ENCODE assay signal across 8 cellular contexts in the genomic region with DNA sequence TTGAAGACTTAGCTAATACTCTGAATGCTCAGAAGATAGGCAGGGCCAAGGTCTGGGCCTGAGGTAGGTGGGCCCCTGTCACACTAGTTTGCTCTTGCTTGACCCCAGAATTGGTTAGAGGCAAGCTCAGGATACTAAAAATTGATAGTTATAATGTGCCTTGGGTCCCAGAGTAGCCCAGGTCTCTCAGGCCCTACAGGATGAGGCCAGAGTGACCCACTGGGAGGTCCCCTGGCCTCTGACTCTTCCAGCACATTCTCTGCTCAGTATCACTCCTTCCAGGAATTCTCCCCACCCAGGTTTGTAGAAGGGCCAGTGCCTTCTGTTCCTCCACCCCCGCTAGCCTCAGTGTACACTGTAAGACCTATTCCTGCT. TPM values are rescaled to one million over a fixed set of nuclear protein-coding genes. Genes with fewer than 3 reads are reported as not detected.
DNase-seq lines count a peak whose midpoint lies in the region; ATAC-seq and TF ChIP-seq lines count a peak whose summit lies in the region.

No MANE protein-coding gene starts in this region.

- no peak overlapping the region for H3K9ac ChIP-seq in iPS-18a (ENCODE audit: low read length)

- H3K27me3 ChIP-seq in iPS-18a (ENCODE audit: control insufficient read depth, insufficient read depth, low read length): no peaks in the 10 kb centered on the region
- H3K27me3 ChIP-seq in spleen (replicated peaks in 1 of 7): no peaks in the 10 kb centered on the region

- no peak for ATAC-seq in GM21367 (IDR thresholded peaks at IDR 0.05; ENCODE audit: unreplicated experiment)

- WGBS in spleen, 5 donors: 0 to 13% (median 8%) methylated on average over 1 of the region's 1 CpG

- H3K4me3 ChIP-seq in HEK293 (ENCODE audit: low read depth, low read length) (peak overlapping the region; percentile 62; the same call in 1 of the 2 replicates), iPS-18a (ENCODE audit: low read length) (peak overlapping the region; percentile 83), spleen (peak overlapping the region; percentile 39 to 88 (median 54))

- POLR2A ChIA-PET in HEK293 (lab: Yijun Ruan, JAX): interaction anchor here (0.7 to 1.6 kb wide), 7 partner anchors 10 to 241 kb away, joined by 3 to 9 read pairs (median 4); a partner anchor contains a TSS

- peak overlapping the region; percentile 63 for H3K27ac Mint-ChIP-seq in activated T-helper 1 cell treated with anti-CD3 and anti-CD28 coated beads, Interleukin-12 subunit alpha, Interleukin-12 subunit beta, Interleukin-2, Interleukin-4 antibody, amounts not matched to agents 30 ng/mL and 10 ng/mL and 1 ng/mL, durations not matched to agents 14 hours and 24 hours and 36 hours

- TF ChIP-seq CTCF in HEK293 (tag by site-specific recombination; IDR thresholded peaks at IDR 0.05) (no peak), spleen (IDR thresholded peaks at IDR 0.05 in 8 of 11, conservative IDR thresholded peaks at IDR 0.05 in 3 of 11) (no peak)

- CTCF ChIA-PET in HEK293 (lab: Yijun Ruan, JAX): interaction anchor here (0.5 to 1.7 kb wide), 18 partner anchors 8 to 373 kb away, joined by 3 to 8 read pairs (median 3); a partner anchor contains a TSS

- intact Hi-C loops in activated T-helper 1 cell treated with anti-CD3 and anti-CD28 coated beads, Interleukin-12 subunit alpha, Interleukin-12 subunit beta, Interleukin-2, Interleukin-4 antibody, amounts not matched to agents 30 ng/mL and 10 ng/mL and 1 ng/mL, durations not matched to agents 14 hours and 24 hours and 36 hours (cut with micrococcal nuclease): loop anchor here (1.0 to 2.0 kb wide), 4 partner anchors 66 to 279 kb away; a partner anchor contains a TSS
- intact Hi-C loops in spleen (cut with DNase I; ENCODE audit: low total_unique reads): loop anchor here (5.0 kb wide), 1 partner anchor 107 kb away; a partner anchor contains a TSS

- peaks cover 0 to 22% of the 10 kb centered on the region in 2 experiments; a peak in 1 of 3 replicates for H3K36me3 ChIP-seq in HEK293 (ENCODE audit: control insufficient read depth in 2 of 2, insufficient read depth in 1 of 2, low read length in 2 of 2)
- no peaks in the 10 kb centered on the region for H3K36me3 ChIP-seq in iPS-18a (ENCODE audit: control insufficient read depth, low read depth, low read length)
- H3K36me3 ChIP-seq in spleen: peaks cover 0 to 17% (median 0%) of the 10 kb centered on the region in 6 donors

- H3K4me1 Mint-ChIP-seq in activated T-helper 1 cell treated with anti-CD3 and anti-CD28 coated beads, Interleukin-12 subunit alpha, Interleukin-12 subunit beta, Interleukin-2, Interleukin-4 antibody, amounts not matched to agents 30 ng/mL and 10 ng/mL and 1 ng/mL, durations not matched to agents 14 hours and 24 hours and 36 hours (ENCODE audit: low read depth): peaks cover 6% of the 10 kb centered on the region

- H3K27ac ChIP-seq in HEK293 (ENCODE audit: extremely low read depth, low read depth, low read length) (no peak overlapping the region; the same call in 1 of the 2 replicates), iPS-18a (ENCODE audit: low read length) (no peak overlapping the region), spleen (peak overlapping the region; percentile 27 to 87 (median 76))

- H3K9me3 ChIP-seq in HEK293 (ENCODE audit: control insufficient read depth, insufficient read depth, low read depth, low read length): no peaks in the 10 kb centered on the region
- no peaks in the 10 kb centered on the region for H3K9me3 ChIP-seq in iPS-18a (ENCODE audit: control insufficient read depth, low read depth, low read length)
- H3K9me3 ChIP-seq in spleen: no peaks in the 10 kb centered on the region

- H3K9me3 Mint-ChIP-seq in activated T-helper 1 cell treated with anti-CD3 and anti-CD28 coated beads, Interleukin-12 subunit alpha, Interleukin-12 subunit beta, Interleukin-2, Interleukin-4 antibody, amounts not matched to agents 30 ng/mL and 10 ng/mL and 1 ng/mL, durations not matched to agents 14 hours and 24 hours and 36 hours: no peaks in the 10 kb centered on the region

- peaks cover 7% of the 10 kb centered on the region for H3K4me1 ChIP-seq in HEK293 (ENCODE audit: control insufficient read depth, insufficient read depth, low read length)
- H3K4me1 ChIP-seq in iPS-18a (ENCODE audit: control insufficient read depth, low read depth, low read length): peaks cover 33% of the 10 kb centered on the region
- H3K4me1 ChIP-seq in spleen: peaks cover 7 to 65% (median 47%) of the 10 kb centered on the region in 6 donors

- no peak for TF ChIP-seq POLR2A in spleen (IDR thresholded peaks at IDR 0.05)

- H3K4me3 Mint-ChIP-seq in activated T-helper 1 cell treated with anti-CD3 and anti-CD28 coated beads, Interleukin-12 subunit alpha, Interleukin-12 subunit beta, Interleukin-2, Interleukin-4 antibody, amounts not matched to agents 30 ng/mL and 10 ng/mL and 1 ng/mL, durations not matched to agents 14 hours and 24 hours and 36 hours: peak overlapping the region; percentile 88

- DNase-seq in activated T-helper 1 cell treated with anti-CD3 and anti-CD28 coated beads, Interleukin-12 subunit alpha, Interleukin-12 subunit beta, Interleukin-2, Interleukin-4 antibody, amounts not matched to agents 30 ng/mL and 10 ng/mL and 1 ng/mL, durations not matched to agents 14 hours and 24 hours and 36 hours (ENCODE audit: low spot score): no peak
- DNase-seq in spleen (no peak), SHP77 (lab: John Stamatoyannopoulos, UW) (no peak), islet precursor cell (no peak)
- no peak for DNase-seq in activated effector memory CD4-positive, alpha-beta T cell treated with anti-CD3 and anti-CD28 coated beads, Interleukin-2, amount 50 U/mL, for 16 hours

- peaks cover 2% of the 10 kb centered on the region for H3K36me3 Mint-ChIP-seq in activated T-helper 1 cell treated with anti-CD3 and anti-CD28 coated beads, Interleukin-12 subunit alpha, Interleukin-12 subunit beta, Interleukin-2, Interleukin-4 antibody, amounts not matched to agents 30 ng/mL and 10 ng/mL and 1 ng/mL, durations not matched to agents 14 hours and 24 hours and 36 hours (ENCODE audit: low read depth)

- H3K27me3 Mint-ChIP-seq in activated T-helper 1 cell treated with anti-CD3 and anti-CD28 coated beads, Interleukin-12 subunit alpha, Interleukin-12 subunit beta, Interleukin-2, Interleukin-4 antibody, amounts not matched to agents 30 ng/mL and 10 ng/mL and 1 ng/mL, durations not matched to agents 14 hours and 24 hours and 36 hours (ENCODE audit: insufficient read depth): no peaks in the 10 kb centered on the region

TF ChIP-seq in HEK293, 187 proteins besides CTCF, POLR2A, EP300 and RAD21:
- TF ChIP-seq, protein P1, sequence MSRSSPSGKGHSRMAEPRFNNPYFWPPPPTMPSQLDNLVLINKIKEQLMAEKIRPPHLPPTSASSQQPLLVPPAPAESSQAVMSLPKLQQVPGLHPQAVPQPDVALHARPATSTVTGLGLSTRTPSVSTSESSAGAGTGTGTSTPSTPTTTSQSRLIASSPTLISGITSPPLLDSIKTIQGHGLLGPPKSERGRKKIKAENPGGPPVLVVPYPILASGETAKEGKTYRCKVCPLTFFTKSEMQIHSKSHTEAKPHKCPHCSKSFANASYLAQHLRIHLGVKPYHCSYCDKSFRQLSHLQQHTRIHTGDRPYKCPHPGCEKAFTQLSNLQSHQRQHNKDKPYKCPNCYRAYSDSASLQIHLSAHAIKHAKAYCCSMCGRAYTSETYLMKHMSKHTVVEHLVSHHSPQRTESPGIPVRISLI (tag by site-specific recombination; IDR thresholded peaks at IDR 0.05): no peak
- no peak for TF ChIP-seq ZNF571 (tag by site-specific recombination; IDR thresholded peaks at IDR 0.05)
- TF ChIP-seq ZSCAN23 (tag by site-specific recombination; IDR thresholded peaks at IDR 0.05): no peak
- TF ChIP-seq ZNF146 (tag by site-specific recombination; IDR thresholded peaks at IDR 0.05): no peak
TF ChIP-seq in HEK293: peak in this region for 0.

RNA-seq across cellular contexts. Expression of a gene that starts 0.7 kb away (rescaled TPM):
- 2.6 and 2.9 TPM in 2 replicates for total RNA-seq in activated T-helper 1 cell treated with anti-CD3 and anti-CD28 coated beads, Interleukin-12 subunit alpha, Interleukin-12 subunit beta, Interleukin-2, Interleukin-4 antibody, amounts not matched to agents 30 ng/mL and 10 ng/mL and 1 ng/mL, durations not matched to agents 14 hours and 24 hours and 36 hours
- total RNA-seq in spleen: 10 to 100 TPM; 18.6 to 29.2 (median 21.9) TPM
- polyA plus RNA-seq in spleen: 10 to 100 TPM; 10.5 to 21.3 (median 19.5) TPM

RNA-seq across cellular contexts. Expression of a gene that starts 4.6 kb away (rescaled TPM):
- 27.6 and 29.1 TPM in 2 replicates for total RNA-seq in activated T-helper 1 cell treated with anti-CD3 and anti-CD28 coated beads, Interleukin-12 subunit alpha, Interleukin-12 subunit beta, Interleukin-2, Interleukin-4 antibody, amounts not matched to agents 30 ng/mL and 10 ng/mL and 1 ng/mL, durations not matched to agents 14 hours and 24 hours and 36 hours
- 10 to 100 TPM; 20.5 to 45.4 (median 28.8) TPM for total RNA-seq in spleen
- 10 to 100 TPM in 2 of 3 donors, 1 to 10 TPM in 1; 9.9 to 19.1 (median 16.3) TPM for polyA plus RNA-seq in spleen

RNA-seq across cellular contexts. Expression of a gene that starts 37.9 kb away (rescaled TPM):
- total RNA-seq in activated T-helper 1 cell treated with anti-CD3 and anti-CD28 coated beads, Interleukin-12 subunit alpha, Interleukin-12 subunit beta, Interleukin-2, Interleukin-4 antibody, amounts not matched to agents 30 ng/mL and 10 ng/mL and 1 ng/mL, durations not matched to agents 14 hours and 24 hours and 36 hours: not detected in 2 replicates
- total RNA-seq in spleen: 100 to 1,000 TPM; 168 to 331 (median 284) TPM
- polyA plus RNA-seq in spleen: 100 to 1,000 TPM in 2 of 3 donors, 10 to 100 TPM in 1; 97.7 to 376 (median 264) TPM

RNA-seq across cellular contexts. Expression of a gene that starts 50.1 kb away (rescaled TPM):
- 57.7 and 59.7 TPM in 2 replicates for total RNA-seq in activated T-helper 1 cell treated with anti-CD3 and anti-CD28 coated beads, Interleukin-12 subunit alpha, Interleukin-12 subunit beta, Interleukin-2, Interleukin-4 antibody, amounts not matched to agents 30 ng/mL and 10 ng/mL and 1 ng/mL, durations not matched to agents 14 hours and 24 hours and 36 hours
- 100 to 1,000 TPM in 2 of 7 donors, 10 to 100 TPM in 5; 59.5 to 108 (median 64.8) TPM for total RNA-seq in spleen
- 10 to 100 TPM; 14.1 to 26.7 (median 17.2) TPM for polyA plus RNA-seq in spleen

Comparison
In these comparisons a context has a peak if more than half of its experiments do, and no peak if none do; other contexts are left out.
1. H3K27ac ChIP-seq: peak in spleen (8 of 8); none in HEK293 (single experiment) and iPS-18a (single experiment).
2. RNA of a gene that starts 37.9 kb away (total RNA-seq): 168 to 331 TPM in spleen; not detected in activated T-helper 1 cell treated with anti-CD3 and anti-CD28 coated beads, Interleukin-12 subunit alpha, Interleukin-12 subunit beta, Interleukin-2, Interleukin-4 antibody, amounts not matched to agents 30 ng/mL and 10 ng/mL and 1 ng/mL, durations not matched to agents 14 hours and 24 hours and 36 hours; every median in the first group is over 100 times any median in the second.
3. Peak in every context shown above with its lines, with median percentiles within 50 percentile points of each other: H3K4me3 ChIP-seq.